In the genomic region with DNA sequence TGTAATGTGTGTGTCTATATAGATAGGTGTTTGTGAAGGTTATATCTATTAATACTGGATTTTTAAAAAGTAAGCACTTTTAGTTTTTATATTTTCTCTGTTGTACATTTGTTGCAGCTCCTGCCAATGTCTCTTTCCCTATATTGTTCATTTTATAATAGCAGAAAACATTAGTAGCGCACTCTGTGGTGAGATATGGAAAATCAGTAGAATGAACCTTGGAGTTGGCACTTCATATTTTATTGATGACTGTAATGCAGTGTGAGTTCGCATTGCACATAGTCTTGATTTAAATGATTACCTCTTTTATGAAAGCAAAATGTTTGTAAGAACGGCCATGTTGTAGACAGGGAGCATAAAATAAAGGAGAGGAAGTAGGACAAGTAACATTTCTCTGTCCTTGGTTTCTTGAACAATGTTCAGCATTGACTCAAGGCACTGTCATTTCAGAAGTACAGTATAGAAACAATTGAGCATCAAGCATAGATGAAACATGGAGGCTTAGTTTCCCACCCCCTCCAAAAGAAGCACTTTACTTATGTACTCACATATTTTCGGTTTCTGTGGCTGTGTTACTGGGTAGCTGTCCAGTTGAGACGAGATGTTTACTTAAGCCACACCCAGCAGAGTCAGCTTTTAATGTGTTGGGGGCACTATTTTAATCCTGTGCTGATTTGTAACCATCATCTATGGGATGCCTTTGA, we compare ENCODE assay signal across 10 cellular contexts.
A peak's percentile ranks its signal among the peaks of the same experiment; 100 is the strongest.
DNase-seq lines count a peak whose midpoint lies in the region; ATAC-seq and TF ChIP-seq lines count a peak whose summit lies in the region.
"Had no signal": no experiment of that assay in that cellular context is flagged by ENCODE, and none has a peak within 500 bp of the region (broad histone marks: within the 10 kb centered on the region; RNA-seq: fewer than 3 reads in every experiment).

No MANE protein-coding gene starts in this region.

- no peaks in the 10 kb centered on the region for H3K9me2 ChIP-seq in MM.1S (replicated peaks; ENCODE audit: insufficient read depth, low read length)

- TF ChIP-seq CTCF in MM.1S (IDR thresholded peaks at IDR 0.05; ENCODE audit: low read length): no peak
- TF ChIP-seq CTCF in astrocyte of the spinal cord (IDR thresholded peaks at IDR 0.05; ENCODE audit: low read depth, low read length): no peak

- H3K36me3 ChIP-seq in MM.1S (replicated peaks; ENCODE audit: insufficient read depth, low read length): no peaks in the 10 kb centered on the region

- H3K4me2 ChIP-seq in MM.1S (ENCODE audit: low read depth, low read length): peak overlapping the region; percentile 79

- no peak for ATAC-seq in GM19328 (IDR thresholded peaks at IDR 0.05; ENCODE audit: unreplicated experiment)
- no peak for ATAC-seq in GM19467 (IDR thresholded peaks at IDR 0.05; ENCODE audit: unreplicated experiment)

- H4K20me1 ChIP-seq in MM.1S (ENCODE audit: insufficient read depth, low read length): no peaks in the 10 kb centered on the region

- H3K27ac ChIP-seq in MM.1S (ENCODE audit: low read length): peak overlapping the region; percentile 54; the same call in 1 of the 2 replicates
- H3K27ac ChIP-seq: SK-N-MC had no signal

- in situ Hi-C loops in astrocyte of the spinal cord (cut with HindIII; ENCODE audit: low sequenced_read_pairs): no loop called here

- H3K4me3 ChIP-seq in MM.1S (ENCODE audit: low read length) (peak overlapping the region; percentile 48), astrocyte of the spinal cord (ENCODE audit: low read depth, low read length) (no peak overlapping the region)
- H3K4me3 ChIP-seq: SK-N-MC had no signal

- H3K79me2 ChIP-seq in MM.1S (ENCODE audit: low read length): no peaks in the 10 kb centered on the region

- H3K4me1 ChIP-seq in MM.1S (ENCODE audit: low read length): peaks cover 23% of the 10 kb centered on the region

- 0 out of 2 replicates have a peak overlapping the region, but pooled peaks have one; percentile 17 for H2AFZ ChIP-seq in MM.1S (ENCODE audit: low read length)

- H3F3A ChIP-seq in MM.1S (ENCODE audit: insufficient read depth, low read length): no peaks in the 10 kb centered on the region

- H3K27me3 ChIP-seq in MM.1S (replicated peaks; ENCODE audit: insufficient read depth, low read length): no peaks in the 10 kb centered on the region

- DNase-seq in Daoy (ENCODE audit: low read depth): peak; percentile 61
- DNase-seq in MM.1S: peak; percentile 81
- DNase-seq in astrocyte of the spinal cord (ENCODE audit: low read depth, low spot score): peak; percentile 70
- DNase-seq in midbrain (lab: John Stamatoyannopoulos, UW): peak; percentile 37
- DNase-seq in NCI-H524 (lab: John Stamatoyannopoulos, UW): no peak
- DNase-seq in NCI-H1694 treated with DMSO at 0.1 percent for 48 hours (lab: John Stamatoyannopoulos, UW): no peak
- DNase-seq: stimulated activated CD4-positive, alpha-beta T cell treated with anti-CD3 and anti-CD28 coated beads, Interleukin-1b, Interleukin-23, amount 100 ng/mL, for 48 hours had no signal

- H3K9me3 ChIP-seq in MM.1S (replicated peaks; ENCODE audit: insufficient read depth, low read length): no peaks in the 10 kb centered on the region

- peak overlapping the region; percentile 39; the same call in 1 of the 2 replicates for H3K9ac ChIP-seq in MM.1S (ENCODE audit: low read length)

Comparison
In these comparisons a context has a peak if more than half of its experiments do, and no peak if none do; other contexts are left out.
1. DNase-seq: peak in Daoy (single experiment), MM.1S (single experiment), astrocyte of the spinal cord (single experiment) and midbrain (single experiment); none in NCI-H524 (0 of 2) and NCI-H1694 treated with DMSO at 0.1 percent for 48 hours (single experiment).